9 cellular contexts compared by ENCODE assay signal in the genomic region with DNA sequence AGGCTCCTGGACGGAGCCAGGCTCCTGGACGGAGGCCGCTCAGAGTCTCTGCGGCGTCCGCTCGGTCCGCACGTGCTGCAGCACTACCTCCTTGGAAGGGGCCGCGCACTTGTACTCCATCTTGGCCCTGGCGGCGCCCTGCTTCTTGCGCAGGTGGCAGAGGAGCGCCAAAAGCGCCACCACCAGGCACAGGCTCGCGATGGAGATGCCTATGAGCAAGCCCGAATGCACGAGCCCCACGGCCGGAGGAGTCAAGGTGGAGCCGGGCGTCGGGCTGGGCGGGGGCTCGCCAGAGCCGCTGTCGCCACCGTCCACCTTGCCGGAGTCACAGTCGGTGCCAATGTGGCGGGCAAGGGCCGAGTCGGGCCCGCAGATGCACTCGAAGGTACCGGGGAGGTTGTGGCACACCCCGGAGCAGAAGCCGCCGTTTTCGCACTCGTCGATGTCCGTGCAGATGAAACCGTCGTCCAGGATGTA. TPM values are rescaled to one million over a fixed set of nuclear protein-coding genes. Genes with fewer than 3 reads are reported as not detected.
DNase-seq lines count a peak whose midpoint lies in the region; ATAC-seq and TF ChIP-seq lines count a peak whose summit lies in the region.
"Had no signal": no experiment of that assay in that cellular context is flagged by ENCODE, and none has a peak within 500 bp of the region (broad histone marks: within the 10 kb centered on the region; RNA-seq: fewer than 3 reads in every experiment).

No MANE protein-coding gene starts in this region.

- H4K20me1 ChIP-seq in Karpas-422 (ENCODE audit: insufficient read depth, low read depth, low read length): no peaks in the 10 kb centered on the region

- no peaks in the 10 kb centered on the region for H3K9me2 ChIP-seq in Karpas-422 (replicated peaks; ENCODE audit: insufficient read depth, low read length)

- ATAC-seq in lung (ENCODE audit: insufficient read depth, low FRiP score): no peak

- H3K79me2 ChIP-seq in Karpas-422 (ENCODE audit: low read length): no peaks in the 10 kb centered on the region

- H3K9ac ChIP-seq in Karpas-422 (ENCODE audit: low read length): no peak overlapping the region

- H3K27ac ChIP-seq in dorsolateral prefrontal cortex: no peak overlapping the region
- peak overlapping the region; percentile 11 to 94 for H3K27ac ChIP-seq in lung (ENCODE audit: low read depth in 1 of 2, low read length in 1 of 2)
- peak overlapping the region in 1 of 2 donors; percentile 97 for H3K27ac ChIP-seq in tibial artery
- H3K27ac ChIP-seq in Karpas-422 (ENCODE audit: low read length): no peak overlapping the region

- no peaks in the 10 kb centered on the region for H3K36me3 ChIP-seq in lung (ENCODE audit: control insufficient read depth in 2 of 2, insufficient read depth in 2 of 2, low read length in 2 of 2)
- H3K36me3 ChIP-seq in tibial artery: no peaks in the 10 kb centered on the region
- H3K36me3 ChIP-seq in Karpas-422 (ENCODE audit: insufficient read depth, low read length): no peaks in the 10 kb centered on the region

- H3K4me3 ChIP-seq in dorsolateral prefrontal cortex (peak overlapping the region in 49 of 59 donors; percentile 3 to 75 (median 54)), lung (peak overlapping the region; percentile 70), tibial artery (peak overlapping the region; percentile 63 to 82), Karpas-422 (ENCODE audit: low read length) (no peak overlapping the region)

- H3K4me1 ChIP-seq in lung (ENCODE audit: control insufficient read depth in 2 of 2, insufficient read depth in 2 of 2, low read length in 2 of 2) (peaks cover 0 to 26% of the 10 kb centered on the region in 2 donors), tibial artery (peaks cover 0 to 59% (median 43%) of the 10 kb centered on the region in 4 donors), Karpas-422 (ENCODE audit: low read length) (no peaks in the 10 kb centered on the region)

- no peak overlapping the region for H3K4me2 ChIP-seq in Karpas-422 (ENCODE audit: low read depth, low read length, poor library complexity, severe bottlenecking)

- TF ChIP-seq CTCF in dorsolateral prefrontal cortex (IDR thresholded peaks at IDR 0.05 in 54 of 56, conservative IDR thresholded peaks at IDR 0.05 in 2 of 56; ENCODE audit: low read depth in 1 of 56, partially characterized antibody in 56 of 56) (no peak), lung (IDR thresholded peaks at IDR 0.05; ENCODE audit: control extremely low read depth, extremely low read depth) (no peak), tibial artery (IDR thresholded peaks at IDR 0.05) (no peak)

- H3K9me3 ChIP-seq in lung (ENCODE audit: control insufficient read depth in 2 of 2, insufficient read depth in 1 of 2, low read length in 1 of 2) (no peaks in the 10 kb centered on the region), tibial artery (no peaks in the 10 kb centered on the region), Karpas-422 (ENCODE audit: low read length) (no peaks in the 10 kb centered on the region)

- H3K27me3 ChIP-seq in dorsolateral prefrontal cortex (peaks cover 0 to 74% (median 51%) of the 10 kb centered on the region in 45 donors), lung (ENCODE audit: control insufficient read depth, insufficient read depth) (no peaks in the 10 kb centered on the region), tibial artery (no peaks in the 10 kb centered on the region), Karpas-422 (ENCODE audit: low read length) (no peaks in the 10 kb centered on the region)

- DNase-seq in NCI-H82 (lab: John Stamatoyannopoulos, UW): peak; percentile 10
- no peak for DNase-seq in NCI-H82 treated with DMSO at 0.1 percent for 48 hours (lab: John Stamatoyannopoulos, UW; ENCODE audit: unreplicated experiment)
- DNase-seq in dorsolateral prefrontal cortex: no peak
- no peak for DNase-seq in lung (ENCODE audit: low spot score)
- DNase-seq in tibial artery: no peak
- DNase-seq in HT-29 (ENCODE audit: low spot score): no peak
- DNase-seq in Karpas-422: no peak
- DNase-seq in anterior cingulate cortex (lab: John Stamatoyannopoulos, UW): no peak

- intact Hi-C loops in dorsolateral prefrontal cortex (cut with DNase I): loop anchor here in 1 of 2 donors (10.0 kb wide), 1 partner anchor 353 kb away; no protein-coding TSS in a partner anchor
- intact Hi-C loops in tibial artery (cut with DNase I; ENCODE audit: low total_unique reads): loop anchor here (5.0 kb wide), 3 partner anchors 185 to 575 kb away; no protein-coding TSS in a partner anchor

- 8 to 12% methylated on average over 47 of the region's 47 CpGs for WGBS in lung, 2 donors

- no peak overlapping the region for H2AFZ ChIP-seq in Karpas-422 (ENCODE audit: low read length)

RNA-seq across cellular contexts. Expression of a gene that starts 1.7 kb away (rescaled TPM):
- total RNA-seq in dorsolateral prefrontal cortex: 10 to 100 TPM in 2 of 120 experiments, 1 to 10 TPM in 102, under 1 TPM in 16; 0.45 to 13.3 (median 2.0) TPM
- total RNA-seq in lung: 100 to 1,000 TPM in 1 of 2 donors, 10 to 100 TPM in 1; 73.3 to 101 TPM
- polyA plus RNA-seq in lung: 10 to 100 TPM; 23.6 to 49.5 TPM
- total RNA-seq in HT-29 (2014; rRNA removed; shearing (Covaris generic)): not detected in 2 replicates
- not detected in 2 replicates for total RNA-seq in Karpas-422 (2014; rRNA removed; shearing (Covaris generic); ENCODE audit: low replicate concordance)

RNA-seq across cellular contexts. Expression of a gene that starts 12.7 kb away (rescaled TPM):
- total RNA-seq in dorsolateral prefrontal cortex: 1 to 10 TPM in 60 of 120 experiments, under 1 TPM in 52, not detected in 8; 0.32 to 3.3 (median 1.1) TPM
- total RNA-seq in lung: not detected
- polyA plus RNA-seq in lung: under 1 TPM in 1 of 2 donors, not detected in 1; 0.06 TPM
- total RNA-seq in HT-29 (2014; rRNA removed; shearing (Covaris generic)): not detected in 2 replicates
- not detected in 2 replicates for total RNA-seq in Karpas-422 (2014; rRNA removed; shearing (Covaris generic); ENCODE audit: low replicate concordance)
- polyA plus RNA-seq: AG04450 had no signal

RNA-seq across cellular contexts. Expression of a gene that starts 38.3 kb away (rescaled TPM):
- total RNA-seq in dorsolateral prefrontal cortex (10 to 100 TPM in 23 of 120 experiments, 1 to 10 TPM in 97; 1.1 to 24.6 (median 4.9) TPM), lung (100 to 1,000 TPM; 133 to 239 TPM)
- polyA plus RNA-seq in lung: 100 to 1,000 TPM in 1 of 2 donors, 10 to 100 TPM in 1; 17.9 to 119 TPM
- not detected in 2 replicates for total RNA-seq in HT-29 (2014; rRNA removed; shearing (Covaris generic))
- not detected in 2 replicates for total RNA-seq in Karpas-422 (2014; rRNA removed; shearing (Covaris generic); ENCODE audit: low replicate concordance)

Comparison
In these comparisons a context has a peak if more than half of its experiments do, and no peak if none do; other contexts are left out.
1. H3K27ac ChIP-seq: peak in lung (2 of 2); none in dorsolateral prefrontal cortex (0 of 59) and Karpas-422 (single experiment).
2. RNA of a gene that starts 1.7 kb away (total RNA-seq): 73.3 to 101 TPM in lung; 0.45 to 13.3 TPM in dorsolateral prefrontal cortex, not detected in HT-29 and not detected in Karpas-422; every median in the first group is over 4 times any median in the second.
3. RNA of a gene that starts 38.3 kb away (total RNA-seq): 133 to 239 TPM in lung; 1.1 to 24.6 TPM in dorsolateral prefrontal cortex, not detected in HT-29 and not detected in Karpas-422; every median in the first group is over 4 times any median in the second.